8 cellular contexts compared by ENCODE assay signal in the genomic region with DNA sequence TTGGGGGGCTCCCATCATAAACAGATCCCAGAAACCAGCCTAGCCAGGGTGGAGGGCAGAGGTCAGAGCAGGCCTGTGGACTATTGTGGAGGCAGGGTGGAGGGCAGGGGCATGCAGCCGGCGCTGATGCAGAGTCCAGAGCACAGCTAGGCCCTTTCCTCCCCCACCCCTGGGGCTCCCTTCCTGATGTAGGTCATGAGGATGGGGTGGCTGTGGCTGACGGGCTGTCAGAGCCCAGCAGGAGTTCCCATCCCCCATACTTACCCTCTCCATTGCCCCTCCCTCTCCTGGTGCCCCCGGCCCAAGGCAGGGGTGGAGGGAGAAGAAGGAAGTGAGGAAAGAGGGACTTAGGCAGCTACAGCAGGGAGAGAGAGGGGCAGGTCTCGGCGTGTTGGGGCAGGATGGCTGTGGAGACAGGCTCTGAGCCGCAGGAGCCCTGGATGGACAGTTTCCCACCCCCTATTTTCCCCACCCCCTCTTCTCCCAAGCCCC.
A peak's percentile ranks its signal among the peaks of the same experiment; 100 is the strongest.
DNase-seq lines count a peak whose midpoint lies in the region; ATAC-seq and TF ChIP-seq lines count a peak whose summit lies in the region.

No MANE protein-coding gene starts in this region.

- peak overlapping the region; percentile 93 for H3K4me3 ChIP-seq in WERI-Rb-1 (ENCODE audit: low read depth, low read length)

- H3K4me1 Mint-ChIP-seq in stimulated activated naive CD8-positive, alpha-beta T cell treated with anti-CD3 and anti-CD28 coated beads, Interleukin-15, Interleukin-2, amounts not matched to agents 100 ng/mL and 50 ng/mL, for 24 hours (ENCODE audit: low read depth), result peaks cover 31% of the 10 kb centered on the region

- H3K27ac ChIP-seq in WERI-Rb-1, result peak overlapping the region; percentile 99

- H3K36me3 ChIP-seq in WERI-Rb-1, result peaks cover 22% of the 10 kb centered on the region

- no peaks in the 10 kb centered on the region for H3K9me3 Mint-ChIP-seq in stimulated activated naive CD8-positive, alpha-beta T cell treated with anti-CD3 and anti-CD28 coated beads, Interleukin-15, Interleukin-2, amounts not matched to agents 100 ng/mL and 50 ng/mL, for 24 hours

- no peaks in the 10 kb centered on the region for H3K27me3 Mint-ChIP-seq in stimulated activated naive CD8-positive, alpha-beta T cell treated with anti-CD3 and anti-CD28 coated beads, Interleukin-15, Interleukin-2, amounts not matched to agents 100 ng/mL and 50 ng/mL, for 24 hours

- no peak for ATAC-seq in stimulated activated naive CD8-positive, alpha-beta T cell treated with anti-CD3 and anti-CD28 coated beads, Interleukin-15, Interleukin-2, amounts not matched to agents 100 U/mL and 50 U/mL, for 24 hours
- ATAC-seq in GM18519 (IDR thresholded peaks at IDR 0.05; ENCODE audit: low FRiP score, unreplicated experiment), result no peak
- no peak for ATAC-seq in HG02571 (IDR thresholded peaks at IDR 0.05; ENCODE audit: unreplicated experiment)

- no peak for TF ChIP-seq CTCF in WERI-Rb-1 (IDR thresholded peaks at IDR 0.05; ENCODE audit: low read depth, low read length)

- no peaks in the 10 kb centered on the region for H3K27me3 ChIP-seq in WERI-Rb-1 (ENCODE audit: insufficient read depth, low read depth, severe bottlenecking)

- peaks cover 4% of the 10 kb centered on the region for H3K36me3 Mint-ChIP-seq in stimulated activated naive CD8-positive, alpha-beta T cell treated with anti-CD3 and anti-CD28 coated beads, Interleukin-15, Interleukin-2, amounts not matched to agents 100 ng/mL and 50 ng/mL, for 24 hours (ENCODE audit: low read depth)

- DNase-seq in stimulated activated naive CD8-positive, alpha-beta T cell treated with anti-CD3 and anti-CD28 coated beads, Interleukin-15, Interleukin-2, amounts not matched to agents 100 U/mL and 50 U/mL, for 24 hours, result no peak
- DNase-seq in WERI-Rb-1, result peak; percentile 60
- DNase-seq in left kidney (ENCODE audit: low read depth, low spot score), result peak; percentile 53
- DNase-seq in stimulated activated CD4-positive, alpha-beta T cell treated with anti-CD3 and anti-CD28 coated beads, Interleukin-2, amount 100 ng/mL, for 24 hours, result no peak
- no peak for DNase-seq in HCEC 1CT

- H3K9me3 ChIP-seq in WERI-Rb-1 (ENCODE audit: severe bottlenecking), result no peaks in the 10 kb centered on the region

- peak overlapping the region; percentile 15 for H3K4me3 Mint-ChIP-seq in stimulated activated naive CD8-positive, alpha-beta T cell treated with anti-CD3 and anti-CD28 coated beads, Interleukin-15, Interleukin-2, amounts not matched to agents 100 ng/mL and 50 ng/mL, for 24 hours

- no peak overlapping the region for H3K27ac Mint-ChIP-seq in stimulated activated naive CD8-positive, alpha-beta T cell treated with anti-CD3 and anti-CD28 coated beads, Interleukin-15, Interleukin-2, amounts not matched to agents 100 ng/mL and 50 ng/mL, for 24 hours

Comparison
In these comparisons a context has a peak if more than half of its experiments do, and no peak if none do; other contexts are left out.
1. DNase-seq: peak in WERI-Rb-1 (single experiment) and left kidney (single experiment); none in stimulated activated naive CD8-positive, alpha-beta T cell treated with anti-CD3 and anti-CD28 coated beads, Interleukin-15, Interleukin-2, amounts not matched to agents 100 U/mL and 50 U/mL, for 24 hours (single experiment), stimulated activated CD4-positive, alpha-beta T cell treated with anti-CD3 and anti-CD28 coated beads, Interleukin-2, amount 100 ng/mL, for 24 hours (0 of 2) and HCEC 1CT (single experiment).